8 cellular contexts compared by ENCODE assay signal in the genomic region with DNA sequence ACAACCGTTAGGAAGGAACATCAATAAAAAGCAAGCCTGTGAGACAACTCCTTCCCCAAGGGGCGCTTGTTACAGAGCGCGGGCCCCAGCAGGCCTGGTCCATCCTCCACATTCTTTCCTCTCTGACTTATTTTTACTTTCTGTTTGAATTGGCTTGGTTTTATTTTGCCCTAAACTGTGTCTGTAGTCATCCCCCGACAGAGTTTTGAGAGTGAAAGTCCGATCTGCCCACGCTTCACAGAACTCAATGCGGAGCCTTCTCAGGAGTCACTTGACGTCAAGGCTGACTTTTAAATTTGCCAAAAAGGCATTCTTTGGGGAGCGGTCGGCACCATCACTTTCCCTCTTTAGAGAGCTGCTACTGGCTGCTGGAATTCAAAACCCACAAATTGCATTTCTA.
DNase-seq lines count a peak whose midpoint lies in the region; ATAC-seq, FAIRE-seq and TF ChIP-seq lines count a peak whose summit lies in the region.

No MANE protein-coding gene starts in this region.

- peak; percentile 33 for FAIRE-seq in kidney (lab: Jason Lieb, UNC)

- peak overlapping the region in 1 of 2 donors; percentile 30 for H3K9ac ChIP-seq in kidney (ENCODE audit: low read length in 2 of 2)

- peak overlapping the region; percentile 6 to 96 (median 89) for H3K27ac Mint-ChIP-seq in IgD-negative memory B cell
- peak overlapping the region; percentile 91 for H3K27ac Mint-ChIP-seq in activated naive CD8-positive, alpha-beta T cell

- H3K4me1 ChIP-seq in kidney (ENCODE audit: control insufficient read depth in 1 of 2, insufficient read depth in 1 of 2, low read depth in 1 of 2, low read length in 2 of 2), result peaks cover 5 to 10% of the 10 kb centered on the region in 2 donors

- peak overlapping the region; percentile 42 to 43 for H3K4me3 ChIP-seq in kidney (ENCODE audit: low read length in 2 of 2)

- no peaks in the 10 kb centered on the region for H3K9me3 ChIP-seq in kidney (ENCODE audit: control insufficient read depth in 1 of 2, low read length in 2 of 2)

- peak overlapping the region; percentile 82 to 88 for H3K27ac ChIP-seq in kidney (ENCODE audit: low read depth in 2 of 2, low read length in 2 of 2)

- ATAC-seq in GM21360 (IDR thresholded peaks at IDR 0.05; ENCODE audit: unreplicated experiment), result peak; percentile 98

- H3K9me3 Mint-ChIP-seq in IgD-negative memory B cell, result no peaks in the 10 kb centered on the region
- H3K9me3 Mint-ChIP-seq in activated naive CD8-positive, alpha-beta T cell (ENCODE audit: low read depth), result no peaks in the 10 kb centered on the region

- TF ChIP-seq CTCF in kidney (IDR thresholded peaks at IDR 0.05; ENCODE audit: borderline replicate concordance, extremely low read depth, insufficient read depth), result no peak

- no peaks in the 10 kb centered on the region for H3K36me3 ChIP-seq in kidney (ENCODE audit: control insufficient read depth in 1 of 2, insufficient read depth in 2 of 2, low read length in 2 of 2)

- H3K4me3 Mint-ChIP-seq in IgD-negative memory B cell, result peak overlapping the region; percentile 43 to 86 (median 79)
- H3K4me3 Mint-ChIP-seq in activated naive CD8-positive, alpha-beta T cell, result peak overlapping the region; percentile 27

- H3K36me3 Mint-ChIP-seq in IgD-negative memory B cell, result no peaks in the 10 kb centered on the region
- H3K36me3 Mint-ChIP-seq in activated naive CD8-positive, alpha-beta T cell, result no peaks in the 10 kb centered on the region

- H3K27me3 Mint-ChIP-seq in IgD-negative memory B cell, result peaks cover 2% of the 10 kb centered on the region
- no peaks in the 10 kb centered on the region for H3K27me3 Mint-ChIP-seq in activated naive CD8-positive, alpha-beta T cell

- peak; percentile 90 for DNase-seq in AG20443 (ENCODE audit: low spot score)
- no peak for DNase-seq in kidney
- peak; percentile 38 for DNase-seq in stimulated activated CD8-positive, alpha-beta memory T cell treated with anti-CD3 and anti-CD28 coated beads, Interleukin-12 subunit alpha, Interleukin-12 subunit beta, amount 100 ng/mL, for 24 hours (ENCODE audit: extremely low read depth)
- no peak for DNase-seq in NOMO-1 treated with dmso at 0.1 percent for 144 hours (lab: John Stamatoyannopoulos, UW; ENCODE audit: unreplicated experiment)
- DNase-seq in NCI-H1092 treated with DMSO at 0.1 percent for 48 hours (lab: John Stamatoyannopoulos, UW), result no peak

- intact Hi-C loops in kidney (cut with DNase I), result no loop called here

- peaks cover 12 to 19% (median 15%) of the 10 kb centered on the region in 3 donors for H3K4me1 Mint-ChIP-seq in IgD-negative memory B cell
- peaks cover 29% of the 10 kb centered on the region for H3K4me1 Mint-ChIP-seq in activated naive CD8-positive, alpha-beta T cell (ENCODE audit: low read depth)

Comparison
In these comparisons a context has a peak if more than half of its experiments do, and no peak if none do; other contexts are left out.
1. DNase-seq: peak in AG20443 (single experiment) and stimulated activated CD8-positive, alpha-beta memory T cell treated with anti-CD3 and anti-CD28 coated beads, Interleukin-12 subunit alpha, Interleukin-12 subunit beta, amount 100 ng/mL, for 24 hours (single experiment); none in kidney (single experiment), NOMO-1 treated with dmso at 0.1 percent for 144 hours (single experiment) and NCI-H1092 treated with DMSO at 0.1 percent for 48 hours (single experiment).